ENCODE assay signal across 26 cellular contexts in the genomic region with DNA sequence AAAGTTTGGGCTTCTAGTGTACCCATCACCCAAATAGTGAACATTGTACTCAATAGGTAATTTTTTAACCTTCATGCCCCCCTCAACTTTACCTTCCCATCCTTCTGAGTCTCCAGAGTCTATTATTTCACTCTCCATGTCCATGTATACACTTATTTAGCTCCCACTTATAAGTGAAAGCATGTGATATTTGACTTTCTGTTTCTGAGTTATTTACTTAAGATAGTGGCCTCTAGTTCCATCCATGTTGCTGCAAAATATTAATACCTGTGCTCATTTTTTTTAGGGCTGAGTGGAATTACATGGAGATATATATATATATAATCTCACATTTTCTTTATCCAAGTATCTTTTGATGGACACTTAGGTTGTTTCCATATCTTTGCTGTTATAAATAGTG.
"Had no signal": no experiment of that assay in that cellular context is flagged by ENCODE, and none has a peak within 500 bp of the region (broad histone marks: within the 10 kb centered on the region; RNA-seq: fewer than 3 reads in every experiment).

No MANE protein-coding gene starts in this region.

- H3K27me3 ChIP-seq: ascending aorta, cardiac muscle cell had no signal

- H3K27ac ChIP-seq: ascending aorta, cardiac muscle cell, VCaP had no signal

- H3K36me3 ChIP-seq: ascending aorta, cardiac muscle cell had no signal

- H3K4me1 ChIP-seq: ascending aorta had no signal

- H3K9me3 ChIP-seq: ascending aorta had no signal

- H3K4me3 ChIP-seq: ascending aorta, cardiac muscle cell had no signal

- DNase-seq: activated B cell treated with CpG ODN at 0.5 μM for 24 hours; activated CD4-positive, alpha-beta memory T cell treated with anti-CD3 and anti-CD28 coated beads, Interleukin-2, amount 10 ng/mL, durations not matched to agents 7 days and 5 days; activated CD4-positive, alpha-beta T cell treated with anti-CD3 and anti-CD28 coated beads for 48 hours; activated CD4-positive, alpha-beta T cell treated with anti-CD3 and anti-CD28 coated beads, Interleukin-2, amount 10 ng/mL, durations not matched to agents 7 days and 5 days; activated CD4-positive, alpha-beta T cell treated with anti-CD3 and anti-CD28 coated beads, Interleukin-2, amount 50 U/mL, for 48 hours; activated CD4-positive, CD25-positive, alpha-beta regulatory T cell treated with anti-CD3 and anti-CD28 coated beads, Interleukin-2, amount 50 U/mL, for 72 hours; activated CD8-positive, alpha-beta memory T cell treated with anti-CD3 and anti-CD28 coated beads for 24 hours; activated CD8-positive, alpha-beta memory T cell treated with anti-CD3 and anti-CD28 coated beads, Interleukin-2, amount 10 ng/mL, durations not matched to agents 7 days and 5 days; activated CD8-positive, alpha-beta memory T cell treated with anti-CD3 and anti-CD28 coated beads, Interleukin-2, amount 50 U/mL, for 48 hours; activated CD8-positive, alpha-beta T cell treated with anti-CD3 and anti-CD28 coated beads, Interleukin-2, amount 10 ng/mL, durations not matched to agents 7 days and 5 days; activated effector memory CD4-positive, alpha-beta T cell treated with Interleukin-2 at 50 U/mL for 16 hours; activated gamma-delta T cell; activated naive CD4-positive, alpha-beta T cell treated with anti-CD3 and anti-CD28 coated beads, Interleukin-2, amount 10 ng/mL, durations not matched to agents 7 days and 5 days; activated naive CD4-positive, alpha-beta T cell treated with Interleukin-2 at 50 U/mL for 16 hours; activated naive CD8-positive, alpha-beta T cell treated with anti-CD3 and anti-CD28 coated beads, Interleukin-2, amount 10 ng/mL, durations not matched to agents 7 days and 5 days; activated naive CD8-positive, alpha-beta T cell treated with anti-CD3 and anti-CD28 coated beads, Interleukin-2, amount 50 U/mL, for 24 hours; activated T-cell treated with anti-CD3 and anti-CD28 coated beads, Interleukin-2, amount 50 U/mL, for 24 hours; activated T-cell treated with anti-CD3 and anti-CD28 coated beads, Interleukin-2, amount 50 U/mL, for 48 hours; amygdala; anterior cingulate cortex; caudate nucleus; cerebellar nuclear complex; T-helper 17 cell had no signal

- ATAC-seq: activated CD8-positive, alpha-beta memory T cell treated with anti-CD3 and anti-CD28 coated beads, Interleukin-2, amount 10 ng/mL, durations not matched to agents 7 days and 5 days; activated CD8-positive, alpha-beta T cell treated with anti-CD3 and anti-CD28 coated beads, Interleukin-2, amount 10 ng/mL, durations not matched to agents 7 days and 5 days; activated naive CD8-positive, alpha-beta T cell treated with anti-CD3 and anti-CD28 coated beads, Interleukin-2, amount 50 U/mL, for 24 hours; T-helper 17 cell had no signal
